In the genomic region with DNA sequence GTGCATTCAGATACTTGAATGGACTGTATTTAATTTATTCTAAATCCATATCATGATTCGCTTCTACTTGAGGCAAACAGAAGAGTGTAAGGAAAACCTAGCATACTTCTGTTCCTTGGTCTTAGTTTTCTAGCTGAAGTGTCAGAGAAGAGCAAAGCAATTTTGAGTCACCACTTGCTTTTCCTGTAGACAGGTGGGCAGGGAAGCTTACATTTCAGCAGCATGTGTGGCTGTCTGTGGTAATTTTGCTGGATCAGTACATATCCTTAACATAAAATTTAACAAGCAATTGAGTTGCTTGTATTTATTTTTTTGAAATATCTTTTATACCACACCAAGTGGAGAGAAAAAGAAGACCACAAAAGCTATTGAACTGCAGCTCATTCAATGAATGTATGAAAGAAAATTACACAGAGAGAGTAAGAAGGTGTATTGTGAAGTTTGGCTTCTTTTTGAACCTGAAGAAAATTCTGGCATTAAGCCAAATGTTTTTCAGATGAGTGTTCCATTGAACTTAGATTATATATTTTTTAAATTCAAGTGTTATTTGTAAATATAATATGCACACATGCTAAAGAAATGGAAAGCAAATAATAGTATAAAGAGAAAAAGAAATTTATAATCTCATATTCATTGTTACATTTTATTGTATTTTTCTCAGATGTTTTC, we compare ENCODE assay signal across 16 cellular contexts.
DNase-seq lines count a peak whose midpoint lies in the region; ATAC-seq, FAIRE-seq and TF ChIP-seq lines count a peak whose summit lies in the region.
"Had no signal": no experiment of that assay in that cellular context is flagged by ENCODE, and none has a peak within 500 bp of the region (broad histone marks: within the 10 kb centered on the region; RNA-seq: fewer than 3 reads in every experiment).

No MANE protein-coding gene starts in this region.

- peak; percentile 32 for DNase-seq in NCI-H510A treated with DMSO at 0.1 percent for 48 hours (lab: John Stamatoyannopoulos, UW)
- no peak for DNase-seq in NCI-H510A (lab: John Stamatoyannopoulos, UW)
- peak; percentile 38 for DNase-seq in NCI-H146 treated with DMSO at 0.1 percent for 48 hours (lab: John Stamatoyannopoulos, UW; ENCODE audit: unreplicated experiment)
- peak; percentile 37 for DNase-seq in NCI-H774 (lab: John Stamatoyannopoulos, UW)
- no peak for DNase-seq in neural crest cell (ENCODE audit: low read depth, low spot score)
- no peak for DNase-seq in HTR-8/SVneo (ENCODE audit: insufficient read length, low spot score)
- no peak for DNase-seq in left lung
- DNase-seq in pancreas = no peak
- DNase-seq: activated naive CD4-positive, alpha-beta T cell treated with Interleukin-2 at 50 U/mL for 16 hours; aorta; CD4-positive, CD25-positive, alpha-beta regulatory T cell; foreskin melanocyte; NK-92 treated with Interleukin-12 subunit alpha and Interleukin-12 subunit beta, amount 100 ng/mL, for 24 hours; RPMI8226; substantia nigra; SW 1271 had no signal

- TF ChIP-seq CTCF in neural crest cell (conservative IDR thresholded peaks at IDR 0.05) (no peak), left lung (IDR thresholded peaks at IDR 0.05) (no peak), pancreas (IDR thresholded peaks at IDR 0.05) (no peak)

- 81 to 85% methylated on average over 1 of the region's 1 CpG for WGBS in pancreas, 2 donors

- no peaks in the 10 kb centered on the region for H3K9me3 ChIP-seq in left lung
- no peaks in the 10 kb centered on the region for H3K9me3 ChIP-seq in pancreas

- H3K4me1 Mint-ChIP-seq in neural crest cell = peaks cover 46% of the 10 kb centered on the region
- H3K4me1 Mint-ChIP-seq: CD4-positive, CD25-positive, alpha-beta regulatory T cell had no signal

- FAIRE-seq in HTR-8/SVneo (lab: Jason Lieb, UNC) = no peak
- no peak for FAIRE-seq in pancreas (lab: Jason Lieb, UNC)

- no peaks in the 10 kb centered on the region for H3K27me3 Mint-ChIP-seq in neural crest cell (ENCODE audit: low read depth)
- H3K27me3 Mint-ChIP-seq: CD4-positive, CD25-positive, alpha-beta regulatory T cell had no signal

- no peak overlapping the region for H3K4me3 ChIP-seq in left lung
- no peak overlapping the region for H3K4me3 ChIP-seq in pancreas

- peak overlapping the region; percentile 57 for H3K27ac Mint-ChIP-seq in neural crest cell (ENCODE audit: unreplicated experiment)
- H3K27ac Mint-ChIP-seq: CD4-positive, CD25-positive, alpha-beta regulatory T cell had no signal

- H3K4me3 Mint-ChIP-seq in neural crest cell = no peak overlapping the region
- H3K4me3 Mint-ChIP-seq: CD4-positive, CD25-positive, alpha-beta regulatory T cell had no signal

- no peaks in the 10 kb centered on the region for H3K27me3 ChIP-seq in left lung
- H3K27me3 ChIP-seq in pancreas = no peaks in the 10 kb centered on the region

- H3K27ac ChIP-seq in left lung (no peak overlapping the region), pancreas (no peak overlapping the region)

- no peaks in the 10 kb centered on the region for H3K9me3 Mint-ChIP-seq in neural crest cell

- H3K36me3 ChIP-seq in left lung = no peaks in the 10 kb centered on the region
- no peaks in the 10 kb centered on the region for H3K36me3 ChIP-seq in pancreas

- H3K4me1 ChIP-seq in left lung = no peaks in the 10 kb centered on the region
- no peaks in the 10 kb centered on the region for H3K4me1 ChIP-seq in pancreas

- intact Hi-C loops in left lung (cut with DNase I) (no loop called here), pancreas (cut with DNase I) (no loop called here)

- no peak for ATAC-seq in left lung
- ATAC-seq in pancreas = no peak

- no peaks in the 10 kb centered on the region for H3K36me3 Mint-ChIP-seq in neural crest cell (ENCODE audit: low read depth)
- H3K36me3 Mint-ChIP-seq: CD4-positive, CD25-positive, alpha-beta regulatory T cell had no signal

Comparison
In these comparisons a context has a peak if more than half of its experiments do, and no peak if none do; other contexts are left out.
1. DNase-seq: peak in NCI-H510A treated with DMSO at 0.1 percent for 48 hours (single experiment), NCI-H146 treated with DMSO at 0.1 percent for 48 hours (single experiment) and NCI-H774 (single experiment); none in NCI-H510A (single experiment), neural crest cell (single experiment), HTR-8/SVneo (single experiment), left lung (0 of 2) and pancreas (0 of 6).